ENCODE assay signal across 13 cellular contexts in genomic region chr18:79353238-79353637, GRCh38. TPM values are rescaled to one million over a fixed set of nuclear protein-coding genes. Genes with fewer than 3 reads are reported as not detected.
A peak's percentile ranks its signal among the peaks of the same experiment; 100 is the strongest.
DNase-seq lines count a peak whose midpoint lies in the region; ATAC-seq, FAIRE-seq and TF ChIP-seq lines count a peak whose summit lies in the region.
"Had no signal": no experiment of that assay in that cellular context is flagged by ENCODE, and none has a peak within 500 bp of the region (broad histone marks: within the 10 kb centered on the region; RNA-seq: fewer than 3 reads in every experiment).

No MANE protein-coding gene starts in this region.

- H2BK120ac ChIP-seq in H1 (replicated peaks; ENCODE audit: low read depth, low read length): no peak overlapping the region

- TF ChIP-seq RAD21 in H1 (IDR thresholded peaks at IDR 0.05 in 1 of 2, conservative IDR thresholded peaks at IDR 0.05 in 1 of 2; ENCODE audit: low read depth in 2 of 2, low read length in 2 of 2): peak; percentile 46 to 61

- no peak for FAIRE-seq in H1 (lab: Jason Lieb, UNC)

- H3K27me3 ChIP-seq in BJ (ENCODE audit: control insufficient read depth, insufficient read depth, low read length) (no peaks in the 10 kb centered on the region), H1 (replicated peaks in 1 of 4; ENCODE audit: control insufficient read depth in 3 of 4, extremely low read depth in 1 of 4, insufficient read depth in 3 of 4, low read length in 3 of 4) (no peaks in the 10 kb centered on the region)

- H3K23me2 ChIP-seq in H1 (ENCODE audit: low read depth, low read length): no peaks in the 10 kb centered on the region

- DNase-seq in BJ (ENCODE audit: low read depth) (no peak), H1 (ENCODE audit: low read depth in 1 of 2, low spot score in 2 of 2) (peak in 1 of 2 experiments; percentile 60), myocyte (ENCODE audit: low read depth) (peak; percentile 10), DMS153 treated with DMSO at 0.1 percent for 48 hours (lab: John Stamatoyannopoulos, UW; ENCODE audit: unreplicated experiment) (no peak)
- no peak for DNase-seq in stimulated activated CD8-positive, alpha-beta memory T cell treated with anti-CD3 and anti-CD28 coated beads, Interleukin-4, amount 100 ng/mL, for 48 hours
- DNase-seq: DMS153; HCEC 1CT; NCI-H1105 treated with DMSO at 0.1 percent for 48 hours; stimulated activated CD4-positive, alpha-beta T cell treated with anti-CD3 and anti-CD28 coated beads, Interleukin-4, amount 100 ng/mL, for 4 hours had no signal

- no peak overlapping the region for H2BK5ac ChIP-seq in H1 (ENCODE audit: low read depth, low read length)

- H3K79me1 ChIP-seq in H1 (ENCODE audit: low read depth, low read length): no peaks in the 10 kb centered on the region

- H2AFZ ChIP-seq in H1 (ENCODE audit: low read length): no peak overlapping the region

- no peak for TF ChIP-seq EP300 in H1 (IDR thresholded peaks at IDR 0.05; ENCODE audit: borderline replicate concordance in 1 of 2, low read depth in 2 of 2, low read length in 2 of 2)

- H4K20me1 ChIP-seq in H1 (replicated peaks in 1 of 2; ENCODE audit: control insufficient read depth in 1 of 2, insufficient read depth in 2 of 2, low read length in 2 of 2): peaks cover 0 to 3% of the 10 kb centered on the region in 2 experiments

- H3K36me3 ChIP-seq in BJ (ENCODE audit: control insufficient read depth, insufficient read depth, low read length): peaks cover 4% of the 10 kb centered on the region
- H3K36me3 ChIP-seq in H1 (ENCODE audit: control insufficient read depth in 2 of 4, insufficient read depth in 4 of 4, low read length in 3 of 4): no peaks in the 10 kb centered on the region; a peak in 1 of 8 replicates

- POLR2A ChIA-PET in BJ (lab: Charles Lee): no interaction called here
- POLR2A ChIA-PET in H1 (lab: Charles Lee; ENCODE audit: partially characterized antibody): no interaction called here

- no peak overlapping the region for H3K23ac ChIP-seq in H1 (ENCODE audit: insufficient read length)

- CTCF ChIA-PET in BJ (lab: Yijun Ruan, JAX): no interaction called here
- CTCF ChIA-PET in H1 (lab: Charles Lee; ENCODE audit: partially characterized antibody): interaction anchor here (0.7 kb wide), 1 partner anchor 9 kb away, joined by 3 read pairs; no protein-coding TSS in a partner anchor

- H4K8ac ChIP-seq in H1 (ENCODE audit: extremely low read depth, insufficient read depth, low read length): no peak overlapping the region

- TF ChIP-seq CTCF in BJ (IDR thresholded peaks at IDR 0.05; ENCODE audit: insufficient read depth, low read depth, low read length) (peak; percentile 37; the same call in 1 of the 2 replicates), LNCAP (IDR thresholded peaks at IDR 0.05) (peak; percentile 27; the same call in 1 of the 2 replicates), H1 (IDR thresholded peaks at IDR 0.05; ENCODE audit: control extremely low read depth in 1 of 3, insufficient read depth in 1 of 3, low read depth in 1 of 3, low read length in 3 of 3) (peak; percentile 44 to 61 (median 61))

- H2BK15ac ChIP-seq in H1 (ENCODE audit: low read length): no peak overlapping the region

- H4K5ac ChIP-seq in H1 (ENCODE audit: insufficient read length, low read depth, low read length): no peak overlapping the region

- H3K4me3 ChIP-seq in BJ (ENCODE audit: low read depth, low read length): no peak overlapping the region
- no peak overlapping the region for H3K4me3 ChIP-seq in H1 (ENCODE audit: extremely low read depth in 1 of 4, insufficient read depth in 2 of 4, low read depth in 3 of 4, low read length in 4 of 4)

- no peak overlapping the region for H3K14ac ChIP-seq in H1 (ENCODE audit: insufficient read length)

- ATAC-seq in HG03521 (IDR thresholded peaks at IDR 0.05; ENCODE audit: unreplicated experiment) (no peak), HG02610 (IDR thresholded peaks at IDR 0.05; ENCODE audit: unreplicated experiment) (no peak)
- ATAC-seq: activated naive CD4-positive, alpha-beta T cell treated with anti-CD3 and anti-CD28 coated beads, Interleukin-2, amount 50 U/mL, for 72 hours had no signal

- no peaks in the 10 kb centered on the region for H3K79me2 ChIP-seq in H1 (ENCODE audit: control insufficient read depth in 1 of 2, insufficient read depth in 2 of 2, low read length in 2 of 2)

- H3K9me3 ChIP-seq in H1 (ENCODE audit: insufficient read depth in 2 of 2, low read depth in 1 of 2, low read length in 1 of 2): no peaks in the 10 kb centered on the region

- H3K27ac ChIP-seq in H1 (ENCODE audit: low read depth, low read length): no peak overlapping the region

- no peak overlapping the region for H3K4me2 ChIP-seq in H1 (ENCODE audit: insufficient read depth in 1 of 2, low read depth in 2 of 2, low read length in 2 of 2)

- 88% methylated on average over 16 of the region's 16 CpGs; no CpG with 5 or more reads in 1 of the 2 experiments for WGBS in H1 (ENCODE audit: extremely low coverage in 1 of 2, insufficient coverage in 1 of 2, insufficient read length in 1 of 2, insufficient replicate concordance in 2 of 2, low coverage in 1 of 2, low lambda C conversion rate in 2 of 2, missing lambda C conversion rate in 1 of 2), 2 experiments

- H3K9ac ChIP-seq in H1 (replicated peaks in 1 of 4; ENCODE audit: extremely low read depth in 1 of 4, low read depth in 3 of 4, low read length in 3 of 4): no peak overlapping the region

- no peak overlapping the region for H4K91ac ChIP-seq in H1 (replicated peaks; ENCODE audit: insufficient read length, low read length)

- H2BK12ac ChIP-seq in H1 (ENCODE audit: low read depth, low read length): no peak overlapping the region

- no peak for TF ChIP-seq POLR2A in H1 (IDR thresholded peaks at IDR 0.05; ENCODE audit: control extremely low read depth in 1 of 2, low read depth in 2 of 2, low read length in 2 of 2)

- no peak overlapping the region for H3K18ac ChIP-seq in H1 (ENCODE audit: extremely low read depth, low read length)

- H2AK5ac ChIP-seq in H1 (ENCODE audit: low read depth, low read length): no peak overlapping the region

- H3K56ac ChIP-seq in H1 (replicated peaks; ENCODE audit: insufficient read length, low read depth, low read length): no peak overlapping the region

- no peak overlapping the region for H2BK20ac ChIP-seq in H1 (ENCODE audit: low read length)

- H3K4ac ChIP-seq in H1 (replicated peaks; ENCODE audit: insufficient read length, low read depth, low read length): no peak overlapping the region

- 0 out of 7 replicates have a peak, but pooled peaks cover 0 to 4% (median 0%) of the 10 kb centered on the region in 4 experiments for H3K4me1 ChIP-seq in H1 (replicated peaks in 1 of 4; ENCODE audit: control insufficient read depth in 3 of 4, insufficient read depth in 4 of 4, low read length in 3 of 4)

TF ChIP-seq in H1, 55 proteins besides CTCF, POLR2A, EP300 and RAD21 (continues in another document):
- TF ChIP-seq KDM4A (IDR thresholded peaks at IDR 0.05; ENCODE audit: low read depth, low read length, severe bottlenecking) (no peak), HDAC2 (IDR thresholded peaks at IDR 0.05; ENCODE audit: borderline replicate concordance in 1 of 2, low read depth in 2 of 2, low read length in 2 of 2) (no peak), BCL11A (IDR thresholded peaks at IDR 0.05; ENCODE audit: low read depth in 2 of 2, low read length in 2 of 2) (no peak), TAF7 (optimal IDR thresholded peaks at IDR 0.05; ENCODE audit: borderline replicate concordance, low read depth, low read length) (no peak), GABPA (IDR thresholded peaks at IDR 0.05; ENCODE audit: borderline replicate concordance, insufficient read depth, low read length) (no peak), MAX (IDR thresholded peaks at IDR 0.05) (no peak), TEAD4 (IDR thresholded peaks at IDR 0.05; ENCODE audit: low read depth, low read length) (no peak), ATF2 (IDR thresholded peaks at IDR 0.05; ENCODE audit: low read length) (no peak), PHF8 (conservative IDR thresholded peaks at IDR 0.05; ENCODE audit: low read depth, low read length) (no peak), EGR1 (IDR thresholded peaks at IDR 0.05; ENCODE audit: borderline replicate concordance, low read depth, low read length) (no peak), TBP (IDR thresholded peaks at IDR 0.05; ENCODE audit: low read depth, low read length) (no peak), ZNF274 (IDR thresholded peaks at IDR 0.05; ENCODE audit: borderline replicate concordance, extremely low read depth, low read length) (no peak), HDAC6 (IDR thresholded peaks at IDR 0.05; ENCODE audit: low read depth, low read length) (no peak)
- TF ChIP-seq, protein P1, sequence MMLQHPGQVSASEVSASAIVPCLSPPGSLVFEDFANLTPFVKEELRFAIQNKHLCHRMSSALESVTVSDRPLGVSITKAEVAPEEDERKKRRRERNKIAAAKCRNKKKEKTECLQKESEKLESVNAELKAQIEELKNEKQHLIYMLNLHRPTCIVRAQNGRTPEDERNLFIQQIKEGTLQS (IDR thresholded peaks at IDR 0.05; ENCODE audit: insufficient read depth, low read depth, low read length): no peak

RNA-seq across cellular contexts. Expression of gene NFATC1, which starts 42.5 kb away (rescaled TPM):
- polyA plus RNA-seq in BJ (2011; rRNA removed): 0.80 and 1.2 TPM in 2 replicates
- 1.6 and 1.8 TPM in 2 replicates for polyA minus RNA-seq in BJ (2011; rRNA and poly(A)+ RNA removed)
- total RNA-seq in H1 (2021; fragmentation: NEBNext Ultra II Directional; extraction: Animal tissue kit (Norgen Biotek cat#: 25700)): 6.6 and 6.8 TPM in 2 replicates
- polyA plus RNA-seq in H1 (2011; rRNA removed): 2.0 and 3.2 TPM in 2 replicates
- polyA plus RNA-seq in H1 (2011; cell fraction: cytosol; rRNA removed): 1.4 TPM
- 4.2 TPM for polyA plus RNA-seq in H1 (2011; cell fraction: nucleus; rRNA removed)
- polyA plus RNA-seq in H1 (2012, experiment 1 of 2): 4.8 to 6.0 TPM (median 5.5 TPM) in 4 replicates
- polyA plus RNA-seq in H1 (2012, experiment 2 of 2): 4.5 TPM
- 3.5 TPM for polyA plus RNA-seq in H1 (2013, experiment 1 of 2)
- 3.6 TPM for polyA plus RNA-seq in H1 (2013, experiment 2 of 2)
- polyA minus RNA-seq in H1 (2011; rRNA and poly(A)+ RNA removed): 2.4 and 2.8 TPM in 2 replicates
- 7.3 TPM for polyA minus RNA-seq in H1 (2011; cell fraction: cytosol; rRNA and poly(A)+ RNA removed)
- polyA minus RNA-seq in H1 (2011; cell fraction: nucleus; rRNA and poly(A)+ RNA removed): 8.7 TPM
- 4.4 and 8.7 TPM in 2 replicates for total RNA-seq in myocyte
- polyA plus RNA-seq in myocyte (2012): 14.0 TPM
